8 cellular contexts compared by ENCODE assay signal in the genomic region with DNA sequence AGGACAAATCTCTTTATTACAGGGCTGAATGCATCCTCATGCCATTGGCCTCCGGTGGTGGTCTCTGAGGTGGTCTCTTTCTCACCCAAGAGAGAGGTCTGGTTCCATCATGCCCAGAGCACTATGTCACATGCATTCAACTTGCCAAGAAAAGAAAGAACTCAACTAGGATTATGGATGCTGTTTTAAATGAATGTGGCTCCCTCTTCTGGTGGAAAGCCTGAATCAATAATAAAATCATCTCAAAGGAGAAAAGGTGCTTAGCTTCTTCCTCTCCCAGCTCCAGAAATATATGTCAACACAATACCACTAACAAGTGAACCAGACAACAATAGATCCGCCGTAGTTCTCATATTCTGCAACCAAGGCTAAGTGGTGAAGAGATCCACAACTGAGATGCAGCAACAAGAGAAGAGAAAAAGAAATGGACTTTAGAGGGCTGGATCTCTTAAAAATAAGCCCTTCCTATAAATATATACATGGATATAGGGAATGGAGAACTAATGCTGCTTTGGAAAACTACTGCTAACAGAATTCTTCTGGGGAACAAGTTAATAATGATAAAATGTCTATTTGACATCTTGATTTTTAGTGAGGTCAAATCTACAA.
DNase-seq lines count a peak whose midpoint lies in the region; ATAC-seq and TF ChIP-seq lines count a peak whose summit lies in the region.

No MANE protein-coding gene starts in this region.

- no peak overlapping the region for H3K27ac ChIP-seq in DND-41 (ENCODE audit: low read length)
- no peak overlapping the region for H3K27ac ChIP-seq in mammary epithelial cell (ENCODE audit: insufficient read depth, low read depth, low read length)
- H3K27ac ChIP-seq in lower lobe of right lung: no peak overlapping the region

- H3K9ac ChIP-seq in DND-41 (ENCODE audit: low read depth, low read length) (no peak overlapping the region), mammary epithelial cell (ENCODE audit: insufficient read depth, low read length) (no peak overlapping the region)

- CTCF ChIA-PET in mammary epithelial cell (lab: Charles Lee; ENCODE audit: low non-redundant PET): interaction anchor here (0.6 to 1.4 kb wide), 5 partner anchors 177 to 624 kb away, joined by 3 to 9 read pairs (median 5); no protein-coding TSS in a partner anchor

- H3K79me2 ChIP-seq in DND-41 (ENCODE audit: insufficient read depth, low read length) (no peaks in the 10 kb centered on the region), mammary epithelial cell (ENCODE audit: insufficient read depth, low read length) (no peaks in the 10 kb centered on the region)

- no peaks in the 10 kb centered on the region for H3K9me3 ChIP-seq in DND-41 (ENCODE audit: insufficient read depth, low read length, severe bottlenecking)
- no peaks in the 10 kb centered on the region for H3K9me3 ChIP-seq in mammary epithelial cell (replicated peaks; ENCODE audit: insufficient read depth, low read length)
- no peaks in the 10 kb centered on the region for H3K9me3 ChIP-seq in lower lobe of right lung

- in situ Hi-C loops in mammary epithelial cell (cut with MboI; ENCODE audit: low sequenced_read_pairs in 2 of 2): loop anchor here (10.0 to 25.0 kb wide), 4 partner anchors 517 to 909 kb away; no protein-coding TSS in a partner anchor

- WGBS in mammary epithelial cell (ENCODE audit: low coverage, missing lambda C conversion rate): 3% methylated on average over 3 of the region's 3 CpGs

- H2AFZ ChIP-seq in DND-41 (ENCODE audit: low read depth, low read length): no peak overlapping the region
- no peak overlapping the region for H2AFZ ChIP-seq in mammary epithelial cell (ENCODE audit: low read depth, low read length)

- intact Hi-C loops in mammary epithelial cell (cut with micrococcal nuclease) (loop anchor here (1.0 to 5.0 kb wide), 8 partner anchors 389 to 903 kb away; no protein-coding TSS in a partner anchor), lower lobe of right lung (cut with DNase I) (no loop called here)

- H3K4me2 ChIP-seq in DND-41 (ENCODE audit: insufficient read depth, low read length) (no peak overlapping the region), mammary epithelial cell (ENCODE audit: insufficient read depth, low read depth, low read length) (no peak overlapping the region)

- DNase-seq in DND-41 (no peak), NCI-H524 treated with DMSO at 0.1 percent for 48 hours (lab: John Stamatoyannopoulos, UW) (peak; percentile 31), mammary epithelial cell (peak; percentile 53), lower lobe of right lung (no peak)

- H3K4me3 ChIP-seq in DND-41 (ENCODE audit: low read depth in 1 of 2, low read length in 2 of 2) (no peak overlapping the region), mammary epithelial cell (replicated peaks in 1 of 3; ENCODE audit: insufficient read depth in 1 of 3, low read depth in 2 of 3, low read length in 3 of 3) (no peak overlapping the region), lower lobe of right lung (no peak overlapping the region)

- ATAC-seq in DND-41 (ENCODE audit: insufficient read depth, low read depth) (peak; percentile 59; the same call in 2 of the 3 replicates), HG03342 (IDR thresholded peaks at IDR 0.05; ENCODE audit: unreplicated experiment) (peak; percentile 74), lower lobe of right lung (peak; percentile 44 to 53), HG03442 (IDR thresholded peaks at IDR 0.05; ENCODE audit: unreplicated experiment) (no peak), GM18520 (IDR thresholded peaks at IDR 0.05; ENCODE audit: unreplicated experiment) (no peak), GM21515 (IDR thresholded peaks at IDR 0.05; ENCODE audit: unreplicated experiment) (no peak)

- no TSS peak for BruUV-seq in mammary epithelial cell (replicated peaks; lab: Mats Ljungman, UMichigan)

- H3K27me3 ChIP-seq in DND-41 (ENCODE audit: insufficient read depth, low read length, poor library complexity) (no peaks in the 10 kb centered on the region), mammary epithelial cell (ENCODE audit: insufficient read depth, low read length) (no peaks in the 10 kb centered on the region), lower lobe of right lung (ENCODE audit: low read depth) (no peaks in the 10 kb centered on the region)

- H3K36me3 ChIP-seq in DND-41 (ENCODE audit: insufficient read depth, low read length) (no peaks in the 10 kb centered on the region), mammary epithelial cell (ENCODE audit: insufficient read depth, low read length) (no peaks in the 10 kb centered on the region), lower lobe of right lung (no peaks in the 10 kb centered on the region)

- H4K20me1 ChIP-seq in DND-41 (ENCODE audit: insufficient read depth, low read length) (no peaks in the 10 kb centered on the region), mammary epithelial cell (ENCODE audit: insufficient read depth, low read length) (no peaks in the 10 kb centered on the region)

- H3K4me1 ChIP-seq in DND-41 (ENCODE audit: insufficient read depth, low read length) (no peaks in the 10 kb centered on the region), mammary epithelial cell (ENCODE audit: insufficient read depth, low read length) (no peaks in the 10 kb centered on the region), lower lobe of right lung (no peaks in the 10 kb centered on the region)

- dilution Hi-C loops in mammary epithelial cell (cut with HindIII; ENCODE audit: low sequenced_read_pairs): no loop called here

- TF ChIP-seq CTCF in DND-41 (IDR thresholded peaks at IDR 0.05; ENCODE audit: borderline replicate concordance, extremely low read depth, low read length, poor library complexity, severe bottlenecking) (peak; percentile 73), mammary epithelial cell (conservative IDR thresholded peaks at IDR 0.05 in 1 of 2, IDR thresholded peaks at IDR 0.05 in 1 of 2; ENCODE audit: extremely low read depth in 1 of 2, insufficient read depth in 1 of 2, low read depth in 1 of 2, low read length in 2 of 2) (peak; percentile 62 to 65), lower lobe of right lung (IDR thresholded peaks at IDR 0.05) (peak; percentile 55)

Comparison
In these comparisons a context has a peak if more than half of its experiments do, and no peak if none do; other contexts are left out.
1. ATAC-seq: peak in DND-41 (single experiment), HG03342 (single experiment) and lower lobe of right lung (2 of 2); none in HG03442 (single experiment), GM18520 (single experiment) and GM21515 (single experiment).
2. DNase-seq: peak in NCI-H524 treated with DMSO at 0.1 percent for 48 hours (single experiment) and mammary epithelial cell (single experiment); none in DND-41 (single experiment) and lower lobe of right lung (single experiment).
3. Peak in every context shown above with its lines, with median percentiles within 50 percentile points of each other: CTCF ChIP-seq.